ENCODE assay signal across 11 cellular contexts in the genomic region with DNA sequence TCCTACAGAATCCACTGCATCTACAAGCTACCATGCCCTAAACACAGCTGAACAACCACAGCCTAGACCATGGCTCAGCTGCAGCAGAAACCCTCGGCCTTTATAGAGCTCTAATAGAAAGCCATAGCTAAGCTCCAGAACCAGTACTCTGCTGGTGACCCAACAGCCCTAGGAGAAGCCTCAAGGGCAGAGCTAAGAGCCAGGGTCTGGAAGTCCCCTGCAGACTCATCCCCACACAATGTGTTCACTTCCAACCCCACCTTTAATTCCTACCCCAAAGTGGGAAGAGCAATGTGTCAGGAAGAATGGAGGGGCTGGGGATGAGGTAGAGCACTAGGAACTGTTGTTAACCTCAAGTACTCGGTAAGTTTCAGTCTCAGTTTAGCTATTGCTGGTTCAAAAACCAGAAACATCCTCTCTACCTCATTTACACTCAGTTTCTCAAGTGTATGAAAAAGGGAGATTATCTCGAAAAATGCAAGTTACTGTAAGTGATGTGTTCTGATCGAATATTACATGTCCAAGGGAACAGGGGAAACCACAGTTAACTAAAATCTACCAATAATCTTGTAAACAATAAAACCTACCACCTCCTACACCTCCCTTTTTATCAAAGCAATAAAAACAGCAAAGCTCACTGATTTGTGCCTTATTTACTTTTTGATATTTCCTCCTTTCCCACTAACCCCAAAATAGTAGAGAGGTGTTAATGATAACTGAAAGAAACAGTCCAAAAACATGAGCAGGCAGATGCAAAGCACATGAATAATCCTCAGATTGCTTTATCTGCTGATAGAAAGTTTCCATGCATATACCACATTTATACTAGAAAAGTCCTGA. TPM values are rescaled to one million over a fixed set of nuclear protein-coding genes. Genes with fewer than 3 reads are reported as not detected.
DNase-seq lines count a peak whose midpoint lies in the region; ATAC-seq and TF ChIP-seq lines count a peak whose summit lies in the region.
"Had no signal": no experiment of that assay in that cellular context is flagged by ENCODE, and none has a peak within 500 bp of the region (broad histone marks: within the 10 kb centered on the region; RNA-seq: fewer than 3 reads in every experiment).

No MANE protein-coding gene starts in this region.

- H3K9me3 Mint-ChIP-seq in memory B cell (no peaks in the 10 kb centered on the region), osteocyte (ENCODE audit: unreplicated experiment) (no peaks in the 10 kb centered on the region)
- H3K9me3 Mint-ChIP-seq: brain had no signal

- TF ChIP-seq POLR2A in Peyer's patch (IDR thresholded peaks at IDR 0.05), result no peak

- no peak overlapping the region for H3K4me3 Mint-ChIP-seq in memory B cell
- no peak overlapping the region for H3K4me3 Mint-ChIP-seq in osteocyte (ENCODE audit: unreplicated experiment)
- H3K4me3 Mint-ChIP-seq: brain had no signal

- no peak overlapping the region for H3K4me3 ChIP-seq in Peyer's patch
- no peak overlapping the region for H3K4me3 ChIP-seq in colonic mucosa
- H3K4me3 ChIP-seq: skin epidermis had no signal

- peaks cover 0 to 21% (median 0%) of the 10 kb centered on the region in 3 donors for H3K36me3 ChIP-seq in Peyer's patch
- H3K36me3 ChIP-seq in colonic mucosa, result no peaks in the 10 kb centered on the region

- H3K9me3 ChIP-seq in Peyer's patch, result no peaks in the 10 kb centered on the region
- no peaks in the 10 kb centered on the region for H3K9me3 ChIP-seq in colonic mucosa

- intact Hi-C loops in colonic mucosa (cut with DNase I), result no loop called here

- H3K4me1 Mint-ChIP-seq in memory B cell, result peaks cover 2% of the 10 kb centered on the region
- H3K4me1 Mint-ChIP-seq in osteocyte (ENCODE audit: unreplicated experiment), result no peaks in the 10 kb centered on the region
- H3K4me1 Mint-ChIP-seq: brain had no signal

- H3K27ac ChIP-seq in Peyer's patch, result no peak overlapping the region
- H3K27ac ChIP-seq in colonic mucosa, result no peak overlapping the region

- H3K27ac Mint-ChIP-seq in memory B cell (peak overlapping the region; percentile 29), osteocyte (ENCODE audit: unreplicated experiment) (no peak overlapping the region)
- H3K27ac Mint-ChIP-seq: brain had no signal

- H3K4me1 ChIP-seq in Peyer's patch (no peaks in the 10 kb centered on the region), colonic mucosa (no peaks in the 10 kb centered on the region)

- no peaks in the 10 kb centered on the region for H3K27me3 Mint-ChIP-seq in memory B cell
- no peaks in the 10 kb centered on the region for H3K27me3 Mint-ChIP-seq in osteocyte (ENCODE audit: unreplicated experiment)
- H3K27me3 Mint-ChIP-seq: brain had no signal

- ATAC-seq in GM21717 (IDR thresholded peaks at IDR 0.05; ENCODE audit: unreplicated experiment), result peak; percentile 75
- ATAC-seq in HG03354 (IDR thresholded peaks at IDR 0.05; ENCODE audit: poor library complexity, severe bottlenecking, unreplicated experiment), result peak; percentile 88
- no peak for ATAC-seq in memory B cell (ENCODE audit: low read depth)

- peak; percentile 27 for DNase-seq in activated CD4-positive, alpha-beta T cell treated with anti-CD3 and anti-CD28 coated beads for 48 hours
- DNase-seq in activated CD4-positive, alpha-beta T cell treated with anti-CD3 and anti-CD28 coated beads for 1 hour, result no peak
- DNase-seq in memory B cell (ENCODE audit: low spot score in 2 of 2), result no peak
- no peak for DNase-seq in Peyer's patch
- DNase-seq in colonic mucosa, result no peak
- no peak for DNase-seq in osteocyte (ENCODE audit: extremely low spot score, unreplicated experiment)
- DNase-seq: NCI-H774 had no signal

- H3K36me3 Mint-ChIP-seq in memory B cell (peaks cover 42% of the 10 kb centered on the region), osteocyte (ENCODE audit: unreplicated experiment) (peaks cover 39% of the 10 kb centered on the region)

- TF ChIP-seq CTCF in Peyer's patch (IDR thresholded peaks at IDR 0.05) (no peak), colonic mucosa (IDR thresholded peaks at IDR 0.05) (no peak), osteocyte (IDR thresholded peaks at IDR 0.05) (no peak)

- H3K9ac ChIP-seq in colonic mucosa (ENCODE audit: low read depth in 2 of 2, low read length in 2 of 2), result no peak overlapping the region

- H3K27me3 ChIP-seq in Peyer's patch, result no peaks in the 10 kb centered on the region
- H3K27me3 ChIP-seq in colonic mucosa, result no peaks in the 10 kb centered on the region

RNA-seq across cellular contexts. Expression of gene THADA, which starts 36.2 kb away (rescaled TPM):
- total RNA-seq in Peyer's patch (10 to 100 TPM; 19.3 to 76.7 (median 26.3) TPM), colonic mucosa (10 to 100 TPM; 14.6 to 31.4 TPM), osteocyte (28.3 and 32.1 TPM in 2 replicates)
